Comparison of ENCODE assay signal across 17 cellular contexts in genomic region chr15:69149803-69150202, GRCh38. TPM values are rescaled to one million over a fixed set of nuclear protein-coding genes. Genes with fewer than 3 reads are reported as not detected.
DNase-seq lines count a peak whose midpoint lies in the region; ATAC-seq, FAIRE-seq and TF ChIP-seq lines count a peak whose summit lies in the region.
"Had no signal": no experiment of that assay in that cellular context is flagged by ENCODE, and none has a peak within 500 bp of the region (broad histone marks: within the 10 kb centered on the region; RNA-seq: fewer than 3 reads in every experiment).

No MANE protein-coding gene starts in this region.

- H3K9me3 Mint-ChIP-seq in progenitor cell of endocrine pancreas (ENCODE audit: low read depth), result no peaks in the 10 kb centered on the region
- H3K9me3 Mint-ChIP-seq in CD4-positive, alpha-beta T cell, result no peaks in the 10 kb centered on the region
- H3K9me3 Mint-ChIP-seq: CD8-positive, alpha-beta memory T cell; GM23338 had no signal

- no peak for FAIRE-seq in K562 (lab: Jason Lieb, UNC)
- FAIRE-seq: G401.6, GM12891, H54 had no signal

- peaks cover 4 to 13% of the 10 kb centered on the region in 2 experiments; a peak in 3 of 5 replicates for H3K27me3 ChIP-seq in K562 (ENCODE audit: control insufficient read depth in 2 of 2, insufficient read depth in 2 of 2, low read length in 2 of 2)
- peaks cover 26% of the 10 kb centered on the region for H3K27me3 ChIP-seq in CD4-positive, alpha-beta T cell (ENCODE audit: control insufficient read depth, insufficient read depth, low read length)
- H3K27me3 ChIP-seq: BLaER1 treated with 17β-estradiol and CSF1 and Interleukin-3, amounts not matched to agents 10 nM and 100 nM had no signal

- no peaks in the 10 kb centered on the region for H3K79me2 ChIP-seq in K562 (ENCODE audit: control insufficient read depth, insufficient read depth, low read length)

- DNase-seq in DMS79 (lab: John Stamatoyannopoulos, UW) (peak; percentile 58), HT-29 (ENCODE audit: low spot score) (peak; percentile 38), K562 (ENCODE audit: extremely low read depth in 1 of 4, low spot score in 3 of 4) (no peak), progenitor cell of endocrine pancreas (ENCODE audit: low spot score, unreplicated experiment) (no peak), GM19238 (ENCODE audit: insufficient read length, low spot score) (no peak)
- DNase-seq in CD4-positive, alpha-beta T cell, result no peak
- DNase-seq: CD8-positive, alpha-beta memory T cell; COR-L47; HCEC 1CT had no signal

- no peak for TF ChIP-seq POLR2A in K562 (conservative IDR thresholded peaks at IDR 0.05)

- no peak for TF ChIP-seq RAD21 in K562 (CRISPR knock-in tag; conservative IDR thresholded peaks at IDR 0.05 in 1 of 2, IDR thresholded peaks at IDR 0.05 in 1 of 2)

- no peak for TF ChIP-seq EP300 in K562 (IDR thresholded peaks at IDR 0.05; ENCODE audit: low read length)

- H3K27ac Mint-ChIP-seq in progenitor cell of endocrine pancreas, result peak overlapping the region; percentile 5
- H3K27ac Mint-ChIP-seq in CD4-positive, alpha-beta T cell, result no peak overlapping the region
- H3K27ac Mint-ChIP-seq: B cell; CD8-positive, alpha-beta memory T cell; GM23338 had no signal

- intact Hi-C loops in K562 (cut with micrococcal nuclease), result no loop called here
- intact Hi-C loops in CD4-positive, alpha-beta T cell (cut with DNase I, micrococcal nuclease), result no loop called here

- H3K4me1 Mint-ChIP-seq in progenitor cell of endocrine pancreas (ENCODE audit: low read depth), result peaks cover 13% of the 10 kb centered on the region
- H3K4me1 Mint-ChIP-seq in CD4-positive, alpha-beta T cell (ENCODE audit: low read depth), result no peaks in the 10 kb centered on the region
- H3K4me1 Mint-ChIP-seq: B cell; CD8-positive, alpha-beta memory T cell had no signal

- no peak overlapping the region for H3K4me3 Mint-ChIP-seq in progenitor cell of endocrine pancreas (ENCODE audit: low read depth)
- no peak overlapping the region for H3K4me3 Mint-ChIP-seq in CD4-positive, alpha-beta T cell
- H3K4me3 Mint-ChIP-seq: B cell; CD8-positive, alpha-beta memory T cell; GM23338 had no signal

- H4K20me1 ChIP-seq in K562 (replicated peaks; ENCODE audit: control insufficient read depth, insufficient read depth, low read length), result no peaks in the 10 kb centered on the region
- H4K20me1 ChIP-seq: BLaER1 treated with 17β-estradiol and CSF1 and Interleukin-3, amounts not matched to agents 10 nM and 100 nM had no signal

- no TSS peak for BruUV-seq in K562 (replicated peaks; lab: Mats Ljungman, UMichigan)

- H3K27ac ChIP-seq in K562 (ENCODE audit: extremely low read depth, low read depth, low read length), result no peak overlapping the region
- H3K27ac ChIP-seq in CD4-positive, alpha-beta T cell (ENCODE audit: low read depth, low read length), result no peak overlapping the region
- H3K27ac ChIP-seq: BLaER1 treated with 17β-estradiol and CSF1 and Interleukin-3, amounts not matched to agents 10 nM and 100 nM; HL-60 had no signal

- CTCF ChIA-PET in K562 (lab: Yijun Ruan, JAX; ENCODE audit: low intra/inter-chr PET ratio), result no interaction called here
- CTCF ChIA-PET in CD4-positive, alpha-beta T cell (lab: Charles Lee), result no interaction called here

- H3K9ac ChIP-seq in K562 (ENCODE audit: insufficient read depth in 1 of 2, low read depth in 2 of 2, low read length in 2 of 2), result no peak overlapping the region
- H3K9ac ChIP-seq: BLaER1 treated with 17β-estradiol and CSF1 and Interleukin-3, amounts not matched to agents 10 nM and 100 nM had no signal

- H3K4me1 ChIP-seq in K562 (replicated peaks in 1 of 2; ENCODE audit: control insufficient read depth in 2 of 2, insufficient read depth in 2 of 2, low read length in 2 of 2), result no peaks in the 10 kb centered on the region

- POLR2A ChIA-PET in K562 (lab: Yijun Ruan, JAX), result interaction anchor here (0.6 to 1.5 kb wide), 2 partner anchors 11 to 14 kb away, joined by 3 read pairs; no protein-coding TSS in a partner anchor
- POLR2A ChIA-PET in CD4-positive, alpha-beta T cell (lab: Charles Lee), result no interaction called here

- H2AFZ ChIP-seq in K562 (ENCODE audit: low read depth, low read length), result no peak overlapping the region
- H2AFZ ChIP-seq: GM23338 had no signal

- WGBS in K562 (ENCODE audit: insufficient coverage, low coverage, missing lambda C conversion rate), result 0% methylated on average over 2 of the region's 2 CpGs

- H3K27me3 Mint-ChIP-seq in progenitor cell of endocrine pancreas, result peaks cover 21% of the 10 kb centered on the region
- peaks cover 84% of the 10 kb centered on the region for H3K27me3 Mint-ChIP-seq in CD4-positive, alpha-beta T cell

- in situ Hi-C loops in K562 (cut with MboI), result loop anchor here (5.0 kb wide), 1 partner anchor 748 kb away; no protein-coding TSS in a partner anchor

- TF ChIP-seq CTCF in K562 (IDR thresholded peaks at IDR 0.05 in 2 of 3, conservative IDR thresholded peaks at IDR 0.05 in 1 of 3; ENCODE audit: insufficient read depth in 2 of 3, low read depth in 1 of 3, low read length in 3 of 3), result no peak
- no peak for TF ChIP-seq CTCF in progenitor cell of endocrine pancreas (IDR thresholded peaks at IDR 0.05; ENCODE audit: unreplicated experiment)
- no peak for TF ChIP-seq CTCF in CD4-positive, alpha-beta T cell (IDR thresholded peaks at IDR 0.05)

- H3K4me2 ChIP-seq in K562 (ENCODE audit: insufficient read depth, low read length), result no peak overlapping the region
- H3K4me2 ChIP-seq: BLaER1 treated with 17β-estradiol and CSF1 and Interleukin-3, amounts not matched to agents 10 nM and 100 nM; GM23338 had no signal

- no peaks in the 10 kb centered on the region for H3K36me3 ChIP-seq in K562 (ENCODE audit: control insufficient read depth, insufficient read depth, low read length)
- H3K36me3 ChIP-seq: BLaER1 treated with 17β-estradiol and CSF1 and Interleukin-3, amounts not matched to agents 10 nM and 100 nM had no signal

- no peaks in the 10 kb centered on the region for H3K36me3 Mint-ChIP-seq in progenitor cell of endocrine pancreas (ENCODE audit: insufficient read depth)
- no peaks in the 10 kb centered on the region for H3K36me3 Mint-ChIP-seq in CD4-positive, alpha-beta T cell (ENCODE audit: low read depth)
- H3K36me3 Mint-ChIP-seq: CD8-positive, alpha-beta memory T cell had no signal

- H3K4me3 ChIP-seq in K562, result no peak overlapping the region
- H3K4me3 ChIP-seq: BLaER1 treated with 17β-estradiol and CSF1 and Interleukin-3, amounts not matched to agents 10 nM and 100 nM; GM23338 had no signal

- H3K9me3 ChIP-seq in K562 (replicated peaks; ENCODE audit: control insufficient read depth, insufficient read depth, low read depth, low read length), result no peaks in the 10 kb centered on the region
- H3K9me3 ChIP-seq in CD4-positive, alpha-beta T cell (ENCODE audit: control insufficient read depth, low read length), result no peaks in the 10 kb centered on the region
- H3K9me3 ChIP-seq: BLaER1 treated with 17β-estradiol and CSF1 and Interleukin-3, amounts not matched to agents 10 nM and 100 nM had no signal

- H3K9me1 ChIP-seq in K562 (ENCODE audit: control insufficient read depth, insufficient read depth, low read length), result no peaks in the 10 kb centered on the region

- ATAC-seq in K562 (no peak), HG02981 (IDR thresholded peaks at IDR 0.05; ENCODE audit: unreplicated experiment) (no peak)
- no peak for ATAC-seq in CD4-positive, alpha-beta T cell (ENCODE audit: poor library complexity)
- ATAC-seq: GM23338 had no signal

TF ChIP-seq in K562, 482 proteins besides CTCF, POLR2A, EP300 and RAD21:
- TF ChIP-seq RFX1 (IDR thresholded peaks at IDR 0.05), result peak; percentile 18; the same call in 1 of the 2 replicates
- TF ChIP-seq, protein P1, sequence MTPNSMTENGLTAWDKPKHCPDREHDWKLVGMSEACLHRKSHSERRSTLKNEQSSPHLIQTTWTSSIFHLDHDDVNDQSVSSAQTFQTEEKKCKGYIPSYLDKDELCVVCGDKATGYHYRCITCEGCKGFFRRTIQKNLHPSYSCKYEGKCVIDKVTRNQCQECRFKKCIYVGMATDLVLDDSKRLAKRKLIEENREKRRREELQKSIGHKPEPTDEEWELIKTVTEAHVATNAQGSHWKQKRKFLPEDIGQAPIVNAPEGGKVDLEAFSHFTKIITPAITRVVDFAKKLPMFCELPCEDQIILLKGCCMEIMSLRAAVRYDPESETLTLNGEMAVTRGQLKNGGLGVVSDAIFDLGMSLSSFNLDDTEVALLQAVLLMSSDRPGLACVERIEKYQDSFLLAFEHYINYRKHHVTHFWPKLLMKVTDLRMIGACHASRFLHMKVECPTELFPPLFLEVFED (CRISPR knock-in tag; conservative IDR thresholded peaks at IDR 0.05), result no peak
TF ChIP-seq in K562: peak in this region for 1.

RNA-seq across cellular contexts. Expression of gene GLCE, which starts 10.6 kb away (rescaled TPM):
- 8.0 and 11.5 TPM in 2 replicates for total RNA-seq in HT-29 (2014; rRNA removed; shearing (Covaris generic))
- 2.8 and 8.7 TPM in 2 replicates for total RNA-seq in K562 (2011; cell fraction: chromatin; rRNA removed; ENCODE audit: low replicate concordance)
- total RNA-seq in K562 (2011; cell fraction: nucleolus; rRNA removed), result 1.7 and 2.2 TPM in 2 replicates
- 4.0 and 5.0 TPM in 2 replicates for total RNA-seq in K562 (2011; cell fraction: nucleoplasm; rRNA removed)
- total RNA-seq in K562 (2014; rRNA removed), result 6.5 and 8.2 TPM in 2 replicates
- total RNA-seq in K562 (2014; rRNA removed; fragmentation: Illumina TruSeq; extraction: Trizol), result 12.3 and 13.3 TPM in 2 replicates
- total RNA-seq in K562 (2015; rRNA removed; fragmentation: Illumina TruSeq; extraction: Trizol), result 10.4 and 11.3 TPM in 2 replicates
- 10.0 and 10.2 TPM in 2 replicates for total RNA-seq in K562 (2021)
- 3.0 and 4.6 TPM in 2 replicates for polyA plus RNA-seq in K562 (2011; rRNA removed)
- 2.0 and 2.9 TPM in 2 replicates for polyA plus RNA-seq in K562 (2011; cell fraction: cytosol; rRNA removed)
- polyA plus RNA-seq in K562 (2011; cell fraction: nucleus; rRNA removed), result 1.5 and 2.2 TPM in 2 replicates
- 8.0 and 34.3 TPM in 2 replicates for polyA plus RNA-seq in K562 (2012)
- 10.9 and 11.3 TPM in 2 replicates for polyA plus RNA-seq in K562 (2014; fragmentation: Illumina TruSeq; extraction: Trizol)
- 10 to 100 TPM; 10.0 to 12.0 TPM for polyA plus RNA-seq in K562 (2014; fragmentation: Nextera tagmentation; extraction: Ambion mirVana)
- 10.6 and 11.0 TPM in 2 replicates for polyA plus RNA-seq in K562 (2014; rRNA removed)
- 5.2 and 6.8 TPM in 2 replicates for polyA minus RNA-seq in K562 (2011; rRNA and poly(A)+ RNA removed)
- 1.1 and 3.0 TPM in 2 replicates for polyA minus RNA-seq in K562 (2011; cell fraction: cytosol; rRNA and poly(A)+ RNA removed)
- 1.9 and 2.4 TPM in 2 replicates for polyA minus RNA-seq in K562 (2011; cell fraction: nucleus; rRNA and poly(A)+ RNA removed)
- total RNA-seq in progenitor cell of endocrine pancreas, result 17.6 and 18.0 TPM in 2 replicates
- total RNA-seq in CD4-positive, alpha-beta T cell, result 1 to 10 TPM; 3.2 TPM

Comparison
In these comparisons a context has a peak if more than half of its experiments do, and no peak if none do; other contexts are left out.
1. DNase-seq: peak in DMS79 (single experiment) and HT-29 (single experiment); none in K562 (0 of 4), progenitor cell of endocrine pancreas (single experiment), GM19238 (single experiment) and CD4-positive, alpha-beta T cell (0 of 10).